In the genomic region with DNA sequence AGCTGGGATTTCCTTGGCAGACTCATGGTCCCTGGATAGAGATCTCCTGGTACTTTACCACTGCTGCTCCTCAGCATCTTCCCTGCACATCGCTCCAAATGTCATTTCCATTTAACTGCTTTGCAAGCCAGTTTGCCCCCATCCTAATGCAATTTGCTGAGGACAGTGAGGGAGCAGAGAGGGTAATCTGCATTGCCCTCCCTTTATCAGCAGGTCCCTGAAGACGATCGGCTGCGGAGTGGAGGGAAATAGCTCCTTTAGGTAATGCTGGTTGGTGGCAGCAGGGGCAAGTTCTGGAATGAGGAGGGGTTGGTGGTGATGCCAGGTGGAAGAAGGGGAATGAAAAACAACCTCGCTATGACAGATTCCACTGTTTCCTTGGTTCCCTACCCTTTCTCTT, we compare ENCODE assay signal across 12 cellular contexts. TPM values are rescaled to one million over a fixed set of nuclear protein-coding genes. Genes with fewer than 3 reads are reported as not detected.
DNase-seq lines count a peak whose midpoint lies in the region; ATAC-seq and TF ChIP-seq lines count a peak whose summit lies in the region.
"Had no signal": no experiment of that assay in that cellular context is flagged by ENCODE, and none has a peak within 500 bp of the region (broad histone marks: within the 10 kb centered on the region; RNA-seq: fewer than 3 reads in every experiment).

No MANE protein-coding gene starts in this region.

- ATAC-seq in left cardiac atrium (no peak), upper lobe of right lung (no peak)

- H3K36me3 Mint-ChIP-seq in nephron (ENCODE audit: low read depth) = no peaks in the 10 kb centered on the region

- TF ChIP-seq CTCF in cardiac muscle cell (IDR thresholded peaks at IDR 0.05; ENCODE audit: low read depth, low read length) (no peak), epithelial cell of proximal tubule (conservative IDR thresholded peaks at IDR 0.05; ENCODE audit: low read depth, low read length) (no peak), nephron (IDR thresholded peaks at IDR 0.05; ENCODE audit: unreplicated experiment in 3 of 3) (no peak), upper lobe of right lung (IDR thresholded peaks at IDR 0.05) (no peak)

- H3K27me3 Mint-ChIP-seq in nephron (ENCODE audit: low read depth) = peaks cover 8% of the 10 kb centered on the region

- DNase-seq in cardiac muscle cell (ENCODE audit: low read depth in 1 of 2, low spot score in 1 of 2) (no peak), left cardiac atrium (no peak), epithelial cell of proximal tubule (ENCODE audit: low read depth) (no peak), upper lobe of right lung (no peak), NCI-H2029 (lab: John Stamatoyannopoulos, UW) (no peak), NCI-H1105 treated with DMSO at 0.1 percent for 48 hours (lab: John Stamatoyannopoulos, UW) (no peak), NCI-H1436 (lab: John Stamatoyannopoulos, UW) (no peak)
- DNase-seq: activated CD4-positive, alpha-beta T cell treated with anti-CD3 and anti-CD28 coated beads, Interleukin-2, amount 50 U/mL, for 1 hour; activated naive CD4-positive, alpha-beta T cell treated with Interleukin-2 at 50 U/mL for 16 hours; effector memory CD4-positive, alpha-beta T cell; MV-4-11 had no signal

- peak overlapping the region; percentile 90 to 94 (median 93) for H3K4me3 Mint-ChIP-seq in nephron

- H3K27ac Mint-ChIP-seq in nephron = peak overlapping the region; percentile 60 to 81 (median 60)

- H3K4me1 ChIP-seq in cardiac muscle cell (ENCODE audit: low read depth) (peaks cover 50% of the 10 kb centered on the region), upper lobe of right lung (peaks cover 52% of the 10 kb centered on the region)

- H3K27ac ChIP-seq in cardiac muscle cell = no peak overlapping the region
- peak overlapping the region; percentile 88 for H3K27ac ChIP-seq in upper lobe of right lung

- H3K4me1 Mint-ChIP-seq in nephron = peaks cover 61% of the 10 kb centered on the region

- H3K9me3 ChIP-seq in cardiac muscle cell (ENCODE audit: low read depth) = no peaks in the 10 kb centered on the region
- H3K9me3 ChIP-seq in upper lobe of right lung = no peaks in the 10 kb centered on the region

- intact Hi-C loops in left cardiac atrium (cut with DNase I) (loop anchor here (5.0 to 10.0 kb wide), 4 partner anchors 39 to 219 kb away; no protein-coding TSS in a partner anchor), upper lobe of right lung (cut with DNase I) (loop anchor here (10.0 kb wide), 2 partner anchors 107 to 217 kb away; no protein-coding TSS in a partner anchor)

- H3K27me3 ChIP-seq in cardiac muscle cell = no peaks in the 10 kb centered on the region
- no peaks in the 10 kb centered on the region for H3K27me3 ChIP-seq in upper lobe of right lung

- H3K36me3 ChIP-seq in cardiac muscle cell (no peaks in the 10 kb centered on the region), upper lobe of right lung (peaks cover 6% of the 10 kb centered on the region)

- H3K4me3 ChIP-seq in cardiac muscle cell (peak overlapping the region; percentile 83), epithelial cell of proximal tubule (ENCODE audit: low read depth, low read length) (peak overlapping the region; percentile 87), upper lobe of right lung (peak overlapping the region; percentile 92)

- no peaks in the 10 kb centered on the region for H3K9me3 Mint-ChIP-seq in nephron

RNA-seq across cellular contexts. Expression of gene PLXNA2, which starts 2.6 kb away (rescaled TPM):
- 35.1 and 55.3 TPM in 2 replicates for total RNA-seq in cardiac muscle cell
- polyA plus RNA-seq in cardiac muscle cell = 23.2 and 35.6 TPM in 2 replicates
- 10 to 100 TPM; 13.3 to 43.4 TPM for total RNA-seq in left cardiac atrium
- total RNA-seq in epithelial cell of proximal tubule = 5.7 and 8.5 TPM in 2 replicates
- total RNA-seq in upper lobe of right lung = 98.5 TPM
